ENCODE assay signal across 29 cellular contexts in the genomic region with DNA sequence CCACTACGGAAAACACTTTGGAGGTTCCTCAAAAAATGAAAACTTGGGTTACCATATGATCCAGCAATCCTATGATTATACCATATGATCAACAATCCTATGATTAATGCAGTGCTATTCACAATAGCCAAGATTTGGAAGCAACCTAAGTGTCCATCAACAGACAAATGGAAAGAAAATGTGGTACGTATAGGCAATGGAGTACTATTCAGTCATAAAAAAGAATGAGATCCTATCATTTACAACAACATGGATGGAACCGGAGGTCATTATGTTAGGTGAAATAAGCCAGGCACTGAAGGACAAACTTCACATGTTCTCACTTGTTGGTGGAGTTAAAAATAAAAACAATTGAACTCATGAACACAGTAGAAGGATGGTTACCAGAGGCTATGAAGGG.
"Had no signal": no experiment of that assay in that cellular context is flagged by ENCODE, and none has a peak within 500 bp of the region (broad histone marks: within the 10 kb centered on the region; RNA-seq: fewer than 3 reads in every experiment).

No MANE protein-coding gene starts in this region.

- FAIRE-seq: urothelium cell line had no signal

- DNase-seq: stimulated activated CD4-positive, alpha-beta T cell treated with anti-CD3 and anti-CD28 coated beads, Interleukin-2, amount 100 ng/mL, for 48 hours; stimulated activated CD4-positive, alpha-beta T cell treated with anti-CD3 and anti-CD28 coated beads, Interleukin-4, amount 100 ng/mL, for 1 hour; stimulated activated CD4-positive, alpha-beta T cell treated with anti-CD3 and anti-CD28 coated beads, Interleukin-4, amount 100 ng/mL, for 24 hours; stimulated activated CD4-positive, alpha-beta T cell treated with anti-CD3 and anti-CD28 coated beads, Interleukin-4, amount 100 ng/mL, for 4 hours; stimulated activated CD8-positive, alpha-beta memory T cell treated with anti-CD3 and anti-CD28 coated beads, Interleukin-4, amount 100 ng/mL, for 48 hours; stimulated activated naive B cell treated with anti-CD40 and anti-IgM and Interleukin-4, amounts not matched to agents 10 μg/mL and 1 μg/mL and 100 μg/mL, for 72 hours; stimulated activated naive CD4-positive, alpha-beta T cell; stimulated activated naive CD4-positive, alpha-beta T cell treated with Interleukin-2 at 50 U/mL for 16 hours; stimulated activated naive CD8-positive, alpha-beta T cell treated with anti-CD3 and anti-CD28 coated beads, Interleukin-15, amount 100 ng/mL, for 72 hours; stimulated activated naive CD8-positive, alpha-beta T cell treated with anti-CD3 and anti-CD28 coated beads, Interleukin-15, Interleukin-2, amounts not matched to agents 100 U/mL and 50 U/mL, for 24 hours; stomach; substantia nigra; testis; thyroid gland; tibial artery; transverse colon; trophoblast cell; upper lobe of left lung; upper lobe of right lung; uterus had no signal

- H3K27me3 ChIP-seq: stomach, suprapubic skin, testis, thyroid gland, tibial artery, tibial nerve, transverse colon, upper lobe of left lung, upper lobe of right lung, uterus, vagina had no signal

- H3K4me1 ChIP-seq: stomach, suprapubic skin, testis, thyroid gland, tibial artery, tibial nerve, transverse colon, upper lobe of left lung, upper lobe of right lung, uterus, vagina had no signal

- H3K36me3 ChIP-seq: thyroid gland, upper lobe of right lung, uterus had no signal

- H3K4me3 Mint-ChIP-seq: stimulated activated effector memory CD8-positive, alpha-beta T cell treated with anti-CD3 and anti-CD28 coated beads, Interleukin-12 subunit alpha, Interleukin-12 subunit beta, amount 100 ng/mL, for 72 hours; stimulated activated memory B cell treated with anti-CD40 and anti-IgM and Interleukin-4, amounts not matched to agents 10 μg/mL and 1 μg/mL and 100 μg/mL, for 72 hours; stimulated activated naive B cell treated with anti-CD40 and anti-IgM and Interleukin-4, amounts not matched to agents 10 μg/mL and 1 μg/mL and 100 μg/mL, for 72 hours; stimulated activated naive CD8-positive, alpha-beta T cell treated with anti-CD3 and anti-CD28 coated beads, Interleukin-15, amount 100 ng/mL, for 72 hours; stimulated activated naive CD8-positive, alpha-beta T cell treated with anti-CD3 and anti-CD28 coated beads, Interleukin-15, Interleukin-2, amounts not matched to agents 100 ng/mL and 50 ng/mL, for 24 hours; type B pancreatic cell had no signal

- H3K4me3 ChIP-seq: stomach, suprapubic skin, testis, thoracic aorta, thyroid gland, tibial artery, tibial nerve, transverse colon, upper lobe of left lung, upper lobe of right lung, uterus, vagina had no signal

- H3K9me3 ChIP-seq: suprapubic skin, testis, thyroid gland, tibial artery, upper lobe of left lung, uterus, vagina had no signal

- H3K36me3 Mint-ChIP-seq: stimulated activated effector memory CD8-positive, alpha-beta T cell treated with anti-CD3 and anti-CD28 coated beads, Interleukin-12 subunit alpha, Interleukin-12 subunit beta, amount 100 ng/mL, for 72 hours had no signal

- H3K27me3 Mint-ChIP-seq: stimulated activated memory B cell treated with anti-CD40 and anti-IgM and Interleukin-4, amounts not matched to agents 10 μg/mL and 1 μg/mL and 100 μg/mL, for 72 hours; stimulated activated naive B cell treated with anti-CD40 and anti-IgM and Interleukin-4, amounts not matched to agents 10 μg/mL and 1 μg/mL and 100 μg/mL, for 72 hours; stimulated activated naive CD8-positive, alpha-beta T cell treated with anti-CD3 and anti-CD28 coated beads, Interleukin-15, amount 100 ng/mL, for 72 hours; stimulated activated naive CD8-positive, alpha-beta T cell treated with anti-CD3 and anti-CD28 coated beads, Interleukin-15, Interleukin-2, amounts not matched to agents 100 ng/mL and 50 ng/mL, for 24 hours; type B pancreatic cell had no signal

- H3K27ac Mint-ChIP-seq: stimulated activated effector memory CD8-positive, alpha-beta T cell treated with anti-CD3 and anti-CD28 coated beads, Interleukin-12 subunit alpha, Interleukin-12 subunit beta, amount 100 ng/mL, for 72 hours; stimulated activated memory B cell treated with anti-CD40 and anti-IgM and Interleukin-4, amounts not matched to agents 10 μg/mL and 1 μg/mL and 100 μg/mL, for 72 hours; stimulated activated naive B cell treated with anti-CD40 and anti-IgM and Interleukin-4, amounts not matched to agents 10 μg/mL and 1 μg/mL and 100 μg/mL, for 72 hours; stimulated activated naive CD8-positive, alpha-beta T cell treated with anti-CD3 and anti-CD28 coated beads, Interleukin-15, amount 100 ng/mL, for 72 hours; stimulated activated naive CD8-positive, alpha-beta T cell treated with anti-CD3 and anti-CD28 coated beads, Interleukin-15, Interleukin-2, amounts not matched to agents 100 ng/mL and 50 ng/mL, for 24 hours; type B pancreatic cell had no signal

- ATAC-seq: stimulated activated effector memory CD8-positive, alpha-beta T cell treated with anti-CD3 and anti-CD28 coated beads, Interleukin-12 subunit alpha, Interleukin-12 subunit beta, amount 100 ng/mL, for 72 hours; stimulated activated memory B cell treated with anti-CD40 and anti-IgM and Interleukin-4, amounts not matched to agents 10 μg/mL and 1 μg/mL and 100 μg/mL, for 72 hours; stimulated activated naive B cell treated with anti-CD40 and anti-IgM and Interleukin-4, amounts not matched to agents 10 μg/mL and 1 μg/mL and 100 μg/mL, for 72 hours; stimulated activated naive CD8-positive, alpha-beta T cell treated with anti-CD3 and anti-CD28 coated beads, Interleukin-15, amount 100 ng/mL, for 72 hours; stimulated activated naive CD8-positive, alpha-beta T cell treated with anti-CD3 and anti-CD28 coated beads, Interleukin-15, Interleukin-2, amounts not matched to agents 100 U/mL and 50 U/mL, for 24 hours; upper lobe of right lung had no signal

- H3K27ac ChIP-seq: stomach, suprapubic skin, testis, thoracic aorta, thyroid gland, tibial artery, tibial nerve, transverse colon, upper lobe of left lung, upper lobe of right lung, uterus, vagina had no signal

- H3K4me1 Mint-ChIP-seq: stimulated activated effector memory CD8-positive, alpha-beta T cell treated with anti-CD3 and anti-CD28 coated beads, Interleukin-12 subunit alpha, Interleukin-12 subunit beta, amount 100 ng/mL, for 72 hours; stimulated activated memory B cell treated with anti-CD40 and anti-IgM and Interleukin-4, amounts not matched to agents 10 μg/mL and 1 μg/mL and 100 μg/mL, for 72 hours; stimulated activated naive B cell treated with anti-CD40 and anti-IgM and Interleukin-4, amounts not matched to agents 10 μg/mL and 1 μg/mL and 100 μg/mL, for 72 hours; stimulated activated naive CD8-positive, alpha-beta T cell treated with anti-CD3 and anti-CD28 coated beads, Interleukin-15, amount 100 ng/mL, for 72 hours had no signal
